25 cellular contexts compared by ENCODE assay signal in genomic region chr6:110530671-110531070, GRCh38. TPM values are rescaled to one million over a fixed set of nuclear protein-coding genes. Genes with fewer than 3 reads are reported as not detected.
DNase-seq lines count a peak whose midpoint lies in the region; ATAC-seq, FAIRE-seq and TF ChIP-seq lines count a peak whose summit lies in the region.
"Had no signal": no experiment of that assay in that cellular context is flagged by ENCODE, and none has a peak within 500 bp of the region (broad histone marks: within the 10 kb centered on the region; RNA-seq: fewer than 3 reads in every experiment).

No MANE protein-coding gene starts in this region.

- H4K8ac ChIP-seq in mesenchymal stem cell (ENCODE audit: low read length): no peak overlapping the region

- H3K79me2 ChIP-seq in K562 (ENCODE audit: control insufficient read depth, insufficient read depth, low read length): no peaks in the 10 kb centered on the region

- no peak overlapping the region for H2AK5ac ChIP-seq in mesenchymal stem cell (ENCODE audit: low read length, severe bottlenecking)

- TF ChIP-seq EP300 in K562 (IDR thresholded peaks at IDR 0.05; ENCODE audit: low read length): no peak

- H3K9ac ChIP-seq in K562 (ENCODE audit: insufficient read depth in 1 of 2, low read depth in 2 of 2, low read length in 2 of 2) (no peak overlapping the region), mesenchymal stem cell (ENCODE audit: low read length) (no peak overlapping the region)

- TF ChIP-seq RAD21 in K562 (CRISPR knock-in tag; conservative IDR thresholded peaks at IDR 0.05 in 1 of 2, IDR thresholded peaks at IDR 0.05 in 1 of 2): no peak

- H3K18ac ChIP-seq in mesenchymal stem cell (ENCODE audit: low read depth in 1 of 2, low read length in 2 of 2): peak overlapping the region in 1 of 2 experiments; percentile 63

- in situ Hi-C loops in K562 (cut with MboI): no loop called here

- no TSS peak for BruUV-seq in K562 (replicated peaks; lab: Mats Ljungman, UMichigan)

- H3K23ac ChIP-seq in mesenchymal stem cell (ENCODE audit: low read length in 2 of 2): no peak overlapping the region

- FAIRE-seq in K562 (lab: Jason Lieb, UNC): no peak
- FAIRE-seq: GM12892, pancreas had no signal

- H3K27me3 ChIP-seq in K562 (ENCODE audit: control insufficient read depth in 2 of 2, insufficient read depth in 2 of 2, low read length in 2 of 2) (peaks cover 2 to 9% of the 10 kb centered on the region in 2 experiments; a peak in 3 of 5 replicates), mesenchymal stem cell (ENCODE audit: control insufficient read depth in 1 of 2, insufficient read depth in 1 of 2, low read length in 2 of 2) (no peaks in the 10 kb centered on the region)
- H3K27me3 ChIP-seq: MG63, pancreas, SJCRH30 had no signal

- no peaks in the 10 kb centered on the region for H4K20me1 ChIP-seq in K562 (replicated peaks; ENCODE audit: control insufficient read depth, insufficient read depth, low read length)

- intact Hi-C loops in K562 (cut with micrococcal nuclease): no loop called here

- CTCF ChIA-PET in K562 (lab: Yijun Ruan, JAX; ENCODE audit: low intra/inter-chr PET ratio): no interaction called here

- H2BK12ac ChIP-seq in mesenchymal stem cell (ENCODE audit: low read length in 2 of 2): peak overlapping the region; percentile 42 to 45

- DNase-seq in HT1080 (ENCODE audit: low read depth) (peak; percentile 72), K562 (ENCODE audit: extremely low read depth in 1 of 4, low spot score in 3 of 4) (no peak), mesenchymal stem cell (peak; percentile 11), NCI-H1694 (lab: John Stamatoyannopoulos, UW) (no peak), GF-D8 (lab: John Stamatoyannopoulos, UW) (no peak)
- DNase-seq: activated CD4-positive, alpha-beta T cell treated with anti-CD3 and anti-CD28 coated beads, Interleukin-2, amount 50 U/mL, for 4 hours; activated gamma-delta T cell; amygdala; caudate nucleus; CD8-positive, alpha-beta T cell; H7; MG63; NCI-H1436; pancreas; right cardiac atrium; SJCRH30 had no signal

- H2BK120ac ChIP-seq in mesenchymal stem cell (ENCODE audit: low read depth, low read length): no peak overlapping the region

- no peak overlapping the region for H2BK5ac ChIP-seq in mesenchymal stem cell (ENCODE audit: low read depth, low read length, poor library complexity, severe bottlenecking)

- H3K4me2 ChIP-seq in K562 (ENCODE audit: insufficient read depth, low read length): no peak overlapping the region
- H3K4me2 ChIP-seq in mesenchymal stem cell (ENCODE audit: low read length, poor library complexity, severe bottlenecking): no peak overlapping the region

- H3K4ac ChIP-seq in mesenchymal stem cell (ENCODE audit: low read depth in 1 of 2, low read length in 2 of 2): peak overlapping the region in 1 of 2 experiments; percentile 77

- H4K91ac ChIP-seq in mesenchymal stem cell (ENCODE audit: low read length): no peak overlapping the region

- H3K9me3 ChIP-seq in K562 (replicated peaks; ENCODE audit: control insufficient read depth, insufficient read depth, low read depth, low read length): no peaks in the 10 kb centered on the region
- no peaks in the 10 kb centered on the region for H3K9me3 ChIP-seq in mesenchymal stem cell (ENCODE audit: control insufficient read depth, low read length)
- H3K9me3 ChIP-seq: pancreas, thoracic aorta had no signal

- H3K27ac ChIP-seq in C4-2B (peak overlapping the region; percentile 38), K562 (ENCODE audit: extremely low read depth, low read depth, low read length) (no peak overlapping the region), mesenchymal stem cell (ENCODE audit: low read length, poor library complexity, severe bottlenecking) (no peak overlapping the region)
- H3K27ac ChIP-seq: pancreas, SJCRH30, thoracic aorta had no signal

- 5% methylated on average over 2 of the region's 2 CpGs for WGBS in K562 (ENCODE audit: insufficient coverage, low coverage, missing lambda C conversion rate)
- WGBS in mesenchymal stem cell: 100% methylated on average over 1 of the region's 2 CpGs

- H3K9me1 ChIP-seq in K562 (ENCODE audit: control insufficient read depth, insufficient read depth, low read length): no peaks in the 10 kb centered on the region

- POLR2A ChIA-PET in K562 (lab: Yijun Ruan, JAX): no interaction called here

- H3K4me1 ChIP-seq in K562 (replicated peaks in 1 of 2; ENCODE audit: control insufficient read depth in 2 of 2, insufficient read depth in 2 of 2, low read length in 2 of 2) (no peaks in the 10 kb centered on the region; a peak in 1 of 5 replicates), mesenchymal stem cell (ENCODE audit: control insufficient read depth, insufficient read depth, low read depth, low read length) (peaks cover 7% of the 10 kb centered on the region)
- H3K4me1 ChIP-seq: pancreas had no signal

- TF ChIP-seq POLR2A in K562 (conservative IDR thresholded peaks at IDR 0.05): no peak

- TF ChIP-seq CTCF in C4-2B (conservative IDR thresholded peaks at IDR 0.05) (no peak), K562 (IDR thresholded peaks at IDR 0.05 in 2 of 3, conservative IDR thresholded peaks at IDR 0.05 in 1 of 3; ENCODE audit: insufficient read depth in 2 of 3, low read depth in 1 of 3, low read length in 3 of 3) (no peak)

- no peak for ATAC-seq in K562
- no peak for ATAC-seq in GM18873 (IDR thresholded peaks at IDR 0.05; ENCODE audit: low FRiP score, unreplicated experiment)
- ATAC-seq: CD8-positive, alpha-beta T cell; natural killer cell treated with Interleukin-12 subunit alpha and Interleukin-12 subunit beta and Interleukin-15 and Interleukin-18, amount 100 ng/mL, for 72 hours; pancreas; right cardiac atrium; stimulated activated memory B cell treated with anti-CD40 and anti-IgM and Interleukin-4, amounts not matched to agents 10 μg/mL and 1 μg/mL and 100 μg/mL, for 72 hours had no signal

- H2AFZ ChIP-seq in K562 (ENCODE audit: low read depth, low read length): no peak overlapping the region
- no peak overlapping the region for H2AFZ ChIP-seq in mesenchymal stem cell (ENCODE audit: low read depth, low read length)

- H3K4me3 ChIP-seq in K562 (no peak overlapping the region), mesenchymal stem cell (ENCODE audit: insufficient read depth in 1 of 2, low read depth in 1 of 2, low read length in 2 of 2) (no peak overlapping the region)
- H3K4me3 ChIP-seq: MG63, pancreas, SJCRH30, thoracic aorta had no signal

- H3K36me3 ChIP-seq in K562 (ENCODE audit: control insufficient read depth, insufficient read depth, low read length) (no peaks in the 10 kb centered on the region), mesenchymal stem cell (ENCODE audit: control insufficient read depth in 1 of 2, insufficient read depth in 2 of 2, low read depth in 1 of 2, low read length in 2 of 2) (no peaks in the 10 kb centered on the region)
- H3K36me3 ChIP-seq: MG63, pancreas, SJCRH30, thoracic aorta had no signal

- no peaks in the 10 kb centered on the region for H3K79me1 ChIP-seq in mesenchymal stem cell (replicated peaks; ENCODE audit: low read length, poor library complexity, severe bottlenecking)

- H2BK15ac ChIP-seq in mesenchymal stem cell (ENCODE audit: low read depth, poor library complexity, severe bottlenecking): no peak overlapping the region

- H3K14ac ChIP-seq in mesenchymal stem cell (ENCODE audit: low read length in 2 of 2): no peak overlapping the region

TF ChIP-seq in K562, 482 proteins besides CTCF, POLR2A, EP300 and RAD21 (continues in another document):
- TF ChIP-seq TEAD2 (tag; IDR thresholded peaks at IDR 0.05) (no peak), POLR2AphosphoS5 (IDR thresholded peaks at IDR 0.05; ENCODE audit: control insufficient read depth, insufficient read depth, low read depth, low read length) (no peak), JUND (IDR thresholded peaks at IDR 0.05; ENCODE audit: borderline replicate concordance, low read depth, low read length) (peak; percentile 32; the same call in 1 of the 2 replicates), JUND (tag; IDR thresholded peaks at IDR 0.05; ENCODE audit: borderline replicate concordance, low read depth, low read length) (no peak), SAFB (IDR thresholded peaks at IDR 0.05; ENCODE audit: borderline replicate concordance, low read depth, low read length) (no peak), DDX20 (tag; IDR thresholded peaks at IDR 0.05; ENCODE audit: low read depth) (no peak), FOSL1 (tag; conservative IDR thresholded peaks at IDR 0.05) (peak; percentile 68), SMARCE1 (IDR thresholded peaks at IDR 0.05) (no peak), ATF3 (IDR thresholded peaks at IDR 0.05) (peak; percentile 39; the same call in 1 of the 2 replicates), ATF3 (CRISPR knock-in tag; conservative IDR thresholded peaks at IDR 0.05) (no peak)

RNA-seq across cellular contexts. Expression of gene SLC22A16, which starts 54.3 kb away (rescaled TPM):
- total RNA-seq in HT1080 (2014; rRNA removed; shearing (Covaris generic)): not detected in 2 replicates
- polyA plus RNA-seq in HT1080 (2015; cell fraction: cytosol; rRNA removed): not detected in 2 replicates
- polyA plus RNA-seq in HT1080 (2015; cell fraction: nucleus; rRNA removed): not detected in 2 replicates
- not detected in 2 replicates for total RNA-seq in K562 (2011; cell fraction: chromatin; rRNA removed; ENCODE audit: low replicate concordance)
- total RNA-seq in K562 (2011; cell fraction: nucleolus; rRNA removed): not detected in 2 replicates
- total RNA-seq in K562 (2011; cell fraction: nucleoplasm; rRNA removed): not detected in 2 replicates
- not detected in 2 replicates for total RNA-seq in K562 (2014; rRNA removed)
- total RNA-seq in K562 (2014; rRNA removed; fragmentation: Illumina TruSeq; extraction: Trizol): not detected in 2 replicates
- total RNA-seq in K562 (2015; rRNA removed; fragmentation: Illumina TruSeq; extraction: Trizol): not detected in 2 replicates
- not detected in 2 replicates for total RNA-seq in K562 (2021)
- not detected in 2 replicates for polyA plus RNA-seq in K562 (2011; rRNA removed)
- polyA plus RNA-seq in K562 (2011; cell fraction: cytosol; rRNA removed): not detected in 2 replicates
- polyA plus RNA-seq in K562 (2011; cell fraction: nucleus; rRNA removed): not detected in 2 replicates
- not detected in 2 replicates for polyA plus RNA-seq in K562 (2012)
- polyA plus RNA-seq in K562 (2014; fragmentation: Illumina TruSeq; extraction: Trizol): not detected in 2 replicates
- polyA plus RNA-seq in K562 (2014; fragmentation: Nextera tagmentation; extraction: Ambion mirVana): not detected
- not detected in 2 replicates for polyA plus RNA-seq in K562 (2014; rRNA removed)
- not detected in 2 replicates for polyA minus RNA-seq in K562 (2011; rRNA and poly(A)+ RNA removed)
- not detected in 2 replicates for polyA minus RNA-seq in K562 (2011; cell fraction: cytosol; rRNA and poly(A)+ RNA removed)
- polyA minus RNA-seq in K562 (2011; cell fraction: nucleus; rRNA and poly(A)+ RNA removed): not detected in 2 replicates
- polyA plus RNA-seq in mesenchymal stem cell (2013, experiment 1 of 2): not detected
- polyA plus RNA-seq in mesenchymal stem cell (2013, experiment 2 of 2): not detected
- total RNA-seq: CD8-positive, alpha-beta T cell; glomerular endothelial cell; H7; mesothelial cell of epicardium; natural killer cell treated with Interleukin-12 subunit alpha and Interleukin-12 subunit beta and Interleukin-15 and Interleukin-18, amount 100 ng/mL, for 72 hours; SJCRH30; T-helper 1 cell treated with Interleukin-12 subunit alpha and Interleukin-12 subunit beta and Interleukin-4 antibody, amounts not matched to agents 30 ng/mL and 1 ng/mL, for 36 hours had no signal
- polyA plus RNA-seq: right cardiac atrium had no signal

Comparison
In these comparisons a context has a peak if more than half of its experiments do, and no peak if none do; other contexts are left out.
1. DNase-seq: peak in HT1080 (single experiment) and mesenchymal stem cell (single experiment); none in K562 (0 of 4), NCI-H1694 (single experiment) and GF-D8 (single experiment).